Comparison of ENCODE assay signal across 18 cellular contexts in genomic region chr11:43404836-43405479, GRCh38. TPM values are rescaled to one million over a fixed set of nuclear protein-coding genes. Genes with fewer than 3 reads are reported as not detected.
DNase-seq lines count a peak whose midpoint lies in the region; ATAC-seq and TF ChIP-seq lines count a peak whose summit lies in the region.
"Had no signal": no experiment of that assay in that cellular context is flagged by ENCODE, and none has a peak within 500 bp of the region (broad histone marks: within the 10 kb centered on the region; RNA-seq: fewer than 3 reads in every experiment).

No MANE protein-coding gene starts in this region.

- peaks cover 71% of the 10 kb centered on the region for H3K36me3 ChIP-seq in SJCRH30

- H3K4me1 Mint-ChIP-seq in activated CD8-positive, alpha-beta memory T cell treated with anti-CD3 and anti-CD28 coated beads, Interleukin-2, amount 10 ng/mL, durations not matched to agents 7 days and 5 days: peaks cover 28% of the 10 kb centered on the region
- H3K4me1 Mint-ChIP-seq in stimulated activated effector memory CD8-positive, alpha-beta T cell treated with anti-CD3 and anti-CD28 coated beads, Interleukin-12 subunit alpha, Interleukin-12 subunit beta, amount 100 ng/mL, for 72 hours: peaks cover 6% of the 10 kb centered on the region

- no peaks in the 10 kb centered on the region for H3K9me3 Mint-ChIP-seq in activated CD8-positive, alpha-beta memory T cell treated with anti-CD3 and anti-CD28 coated beads, Interleukin-2, amount 10 ng/mL, durations not matched to agents 7 days and 5 days (ENCODE audit: low read depth)
- no peaks in the 10 kb centered on the region for H3K9me3 Mint-ChIP-seq in stimulated activated effector memory CD8-positive, alpha-beta T cell treated with anti-CD3 and anti-CD28 coated beads, Interleukin-12 subunit alpha, Interleukin-12 subunit beta, amount 100 ng/mL, for 72 hours
- H3K9me3 Mint-ChIP-seq: CD8-positive, alpha-beta T cell had no signal

- H3K27me3 ChIP-seq in SJCRH30 (no peaks in the 10 kb centered on the region), foreskin keratinocyte (no peaks in the 10 kb centered on the region)
- H3K27me3 ChIP-seq: BLaER1 had no signal

- no peak overlapping the region for H3K4me3 Mint-ChIP-seq in activated CD8-positive, alpha-beta memory T cell treated with anti-CD3 and anti-CD28 coated beads, Interleukin-2, amount 10 ng/mL, durations not matched to agents 7 days and 5 days
- no peak overlapping the region for H3K4me3 Mint-ChIP-seq in stimulated activated effector memory CD8-positive, alpha-beta T cell treated with anti-CD3 and anti-CD28 coated beads, Interleukin-12 subunit alpha, Interleukin-12 subunit beta, amount 100 ng/mL, for 72 hours
- H3K4me3 Mint-ChIP-seq: CD8-positive, alpha-beta T cell had no signal

- H3K27ac Mint-ChIP-seq in activated CD8-positive, alpha-beta memory T cell treated with anti-CD3 and anti-CD28 coated beads, Interleukin-2, amount 10 ng/mL, durations not matched to agents 7 days and 5 days: peak overlapping the region; percentile 32
- H3K27ac Mint-ChIP-seq in stimulated activated effector memory CD8-positive, alpha-beta T cell treated with anti-CD3 and anti-CD28 coated beads, Interleukin-12 subunit alpha, Interleukin-12 subunit beta, amount 100 ng/mL, for 72 hours: no peak overlapping the region
- H3K27ac Mint-ChIP-seq: CD8-positive, alpha-beta T cell had no signal

- POLR2A ChIA-PET in GM10248 (lab: Yijun Ruan, JAX): interaction anchor here (0.6 kb wide), 1 partner anchor 275 kb away, joined by 8 read pairs; no protein-coding TSS in a partner anchor

- H3K27ac ChIP-seq in SJCRH30 (no peak overlapping the region), foreskin keratinocyte (peak overlapping the region; percentile 59)
- H3K27ac ChIP-seq: BLaER1 had no signal

- peak; percentile 64 for ATAC-seq in activated CD8-positive, alpha-beta memory T cell treated with anti-CD3 and anti-CD28 coated beads, Interleukin-2, amount 10 ng/mL, durations not matched to agents 7 days and 5 days
- peak; percentile 64 for ATAC-seq in foreskin keratinocyte
- ATAC-seq in stimulated activated effector memory CD8-positive, alpha-beta T cell treated with anti-CD3 and anti-CD28 coated beads, Interleukin-12 subunit alpha, Interleukin-12 subunit beta, amount 100 ng/mL, for 72 hours: peak; percentile 52
- ATAC-seq: CD8-positive, alpha-beta T cell; K562 had no signal

- CTCF ChIA-PET in activated CD8-positive, alpha-beta memory T cell treated with anti-CD3 and anti-CD28 coated beads, Interleukin-2, amount 10 ng/mL, durations not matched to agents 7 days and 5 days (lab: Charles Lee): interaction anchor here (0.7 to 1.7 kb wide), 6 partner anchors 10 to 93 kb away, joined by 3 to 7 read pairs (median 4); partner anchors contain the start of genes API5 and TTC17
- CTCF ChIA-PET in GM10248 (lab: Yijun Ruan, JAX): interaction anchor here (0.8 to 2.5 kb wide), 5 partner anchors 9 to 93 kb away, joined by 3 to 10 read pairs (median 3); partner anchors contain the start of gene API5

- peaks cover 4% of the 10 kb centered on the region; the same call in 1 of the 2 replicates for H3K4me1 ChIP-seq in SJCRH30
- H3K4me1 ChIP-seq in foreskin keratinocyte: no peaks in the 10 kb centered on the region
- H3K4me1 ChIP-seq: BLaER1, HAP-1 had no signal

- no peak for DNase-seq in activated CD8-positive, alpha-beta memory T cell treated with anti-CD3 and anti-CD28 coated beads, Interleukin-2, amount 10 ng/mL, durations not matched to agents 7 days and 5 days
- DNase-seq in activated CD8-positive, alpha-beta memory T cell treated with anti-CD3 and anti-CD28 coated beads, Interleukin-2, amount 50 U/mL, for 4 hours: no peak
- DNase-seq in SJCRH30: peak; percentile 43 to 78
- DNase-seq in foreskin keratinocyte: peak in 1 of 2 donors; percentile 61
- no peak for DNase-seq in stimulated activated effector memory CD8-positive, alpha-beta T cell treated with anti-CD3 and anti-CD28 coated beads, Interleukin-12 subunit alpha, Interleukin-12 subunit beta, amount 100 ng/mL, for 72 hours (ENCODE audit: low spot score in 2 of 2)
- no peak for DNase-seq in GM10248 (ENCODE audit: extremely low spot score)
- DNase-seq in activated T-cell treated with anti-CD3 and anti-CD28 coated beads, Interleukin-2, amount 50 U/mL, for 48 hours: no peak
- DNase-seq in T1000 (lab: John Stamatoyannopoulos, UW): no peak
- DNase-seq: CD8-positive, alpha-beta T cell; DND-41; NCI-H1092; NCI-H146; NCI-H2081 treated with DMSO at 0.1 percent for 48 hours; NCI-H510A; NCI-H774 had no signal

- TF ChIP-seq CTCF in foreskin keratinocyte (conservative IDR thresholded peaks at IDR 0.05) (no peak), GM10248 (IDR thresholded peaks at IDR 0.05; ENCODE audit: control extremely low read depth, extremely low read depth, low read depth, missing control alignments) (no peak)

- peaks cover 68% of the 10 kb centered on the region for H3K36me3 Mint-ChIP-seq in activated CD8-positive, alpha-beta memory T cell treated with anti-CD3 and anti-CD28 coated beads, Interleukin-2, amount 10 ng/mL, durations not matched to agents 7 days and 5 days
- peaks cover 98% of the 10 kb centered on the region for H3K36me3 Mint-ChIP-seq in stimulated activated effector memory CD8-positive, alpha-beta T cell treated with anti-CD3 and anti-CD28 coated beads, Interleukin-12 subunit alpha, Interleukin-12 subunit beta, amount 100 ng/mL, for 72 hours

- H3K9me3 ChIP-seq in SJCRH30 (replicated peaks): no peaks in the 10 kb centered on the region
- H3K9me3 ChIP-seq: BLaER1, HAP-1 had no signal

- H3K27me3 Mint-ChIP-seq in activated CD8-positive, alpha-beta memory T cell treated with anti-CD3 and anti-CD28 coated beads, Interleukin-2, amount 10 ng/mL, durations not matched to agents 7 days and 5 days: no peaks in the 10 kb centered on the region

- no peak overlapping the region for H3K4me3 ChIP-seq in SJCRH30
- H3K4me3 ChIP-seq: BLaER1, HAP-1, K562 had no signal

RNA-seq across cellular contexts. Expression of gene TTC17, which starts 46.2 kb away (rescaled TPM):
- 10 to 100 TPM; 55.7 to 91.9 TPM for total RNA-seq in activated CD8-positive, alpha-beta memory T cell treated with anti-CD3 and anti-CD28 coated beads, Interleukin-2, amount 10 ng/mL, durations not matched to agents 7 days and 5 days
- 55.3 and 68.8 TPM in 2 replicates for total RNA-seq in SJCRH30 (2014; rRNA removed; shearing (Covaris generic))
- 30.9 and 32.1 TPM in 2 replicates for total RNA-seq in foreskin keratinocyte
- polyA plus RNA-seq in foreskin keratinocyte: 12.2 and 12.9 TPM in 2 replicates

Comparison
In these comparisons a context has a peak if more than half of its experiments do, and no peak if none do; other contexts are left out.
1. DNase-seq: peak in SJCRH30 (2 of 2); none in activated CD8-positive, alpha-beta memory T cell treated with anti-CD3 and anti-CD28 coated beads, Interleukin-2, amount 10 ng/mL, durations not matched to agents 7 days and 5 days (single experiment), activated CD8-positive, alpha-beta memory T cell treated with anti-CD3 and anti-CD28 coated beads, Interleukin-2, amount 50 U/mL, for 4 hours (single experiment), stimulated activated effector memory CD8-positive, alpha-beta T cell treated with anti-CD3 and anti-CD28 coated beads, Interleukin-12 subunit alpha, Interleukin-12 subunit beta, amount 100 ng/mL, for 72 hours (0 of 2), GM10248 (single experiment), activated T-cell treated with anti-CD3 and anti-CD28 coated beads, Interleukin-2, amount 50 U/mL, for 48 hours (0 of 2) and T1000 (single experiment).
2. Peak in every context shown above with its lines, with median percentiles within 50 percentile points of each other: ATAC-seq.